ENCODE assay signal across 8 cellular contexts in the genomic region with DNA sequence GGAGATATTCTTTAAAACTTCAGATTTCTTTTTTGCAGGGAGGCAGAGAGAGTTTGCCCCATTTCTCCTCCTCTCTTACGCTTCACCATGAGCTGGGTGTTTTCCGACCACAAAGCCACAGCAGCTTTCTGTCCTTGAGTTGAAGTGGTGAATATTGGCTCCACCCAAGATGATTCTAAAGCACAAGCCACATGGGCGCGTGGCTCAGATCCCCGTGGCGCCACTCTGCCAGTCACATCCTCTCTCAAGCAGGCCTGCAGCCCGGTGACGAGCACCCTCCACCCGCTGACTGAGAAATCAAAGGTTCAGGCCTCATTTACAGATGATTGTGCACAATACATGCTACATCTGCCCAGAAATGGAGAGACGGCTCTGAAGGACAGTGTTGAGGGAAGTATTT. TPM values are rescaled to one million over a fixed set of nuclear protein-coding genes. Genes with fewer than 3 reads are reported as not detected.
DNase-seq lines count a peak whose midpoint lies in the region; ATAC-seq lines count a peak whose summit lies in the region.

No MANE protein-coding gene starts in this region.

- H3K27me3 ChIP-seq in aorta (ENCODE audit: control insufficient read depth in 1 of 2, insufficient read depth in 2 of 2, low read length in 1 of 2): no peaks in the 10 kb centered on the region

- DNase-seq in activated CD4-positive, alpha-beta T cell treated with anti-CD3 and anti-CD28 coated beads for 4 hours: peak; percentile 63 to 66
- DNase-seq in effector CD8-positive, alpha-beta T cell (lab: John Stamatoyannopoulos, UW): peak; percentile 44
- peak; percentile 10 for DNase-seq in stimulated activated naive B cell treated with anti-CD40 and anti-IgM and Interleukin-4, amounts not matched to agents 10 μg/mL and 1 μg/mL and 100 μg/mL, for 72 hours
- DNase-seq in DMS79 treated with DMSO at 0.1 percent for 48 hours (lab: John Stamatoyannopoulos, UW): no peak
- DNase-seq in NCI-H1105 treated with DMSO at 0.1 percent for 48 hours (lab: John Stamatoyannopoulos, UW): no peak
- no peak for DNase-seq in aorta
- DNase-seq in NCI-H2029 treated with DMSO at 0.1 percent for 48 hours (lab: John Stamatoyannopoulos, UW): no peak

- H3K9me3 ChIP-seq in aorta (ENCODE audit: control insufficient read depth, low read length): no peaks in the 10 kb centered on the region

- H3K36me3 ChIP-seq in aorta (ENCODE audit: control insufficient read depth in 1 of 2, insufficient read depth in 2 of 2, low read length in 1 of 2): no peaks in the 10 kb centered on the region

- WGBS in aorta, 2 donors: 90 to 95% methylated on average over 10 of the region's 10 CpGs

- no peaks in the 10 kb centered on the region for H3K4me1 ChIP-seq in aorta (ENCODE audit: control insufficient read depth in 1 of 2, insufficient read depth in 2 of 2, low read length in 2 of 2)

- ATAC-seq in HG03025 (IDR thresholded peaks at IDR 0.05; ENCODE audit: low FRiP score, unreplicated experiment): peak; percentile 61
- peak; percentile 50 to 67 for ATAC-seq in stimulated activated naive B cell treated with anti-CD40 and anti-IgM and Interleukin-4, amounts not matched to agents 10 μg/mL and 1 μg/mL and 100 μg/mL, for 72 hours (replicated peaks)
- no peak for ATAC-seq in aorta (ENCODE audit: low FRiP score)

- H3K4me3 Mint-ChIP-seq in stimulated activated naive B cell treated with anti-CD40 and anti-IgM and Interleukin-4, amounts not matched to agents 10 μg/mL and 1 μg/mL and 100 μg/mL, for 72 hours: no peak overlapping the region

- peaks cover 59 to 80% of the 10 kb centered on the region in 2 donors for H3K27me3 Mint-ChIP-seq in stimulated activated naive B cell treated with anti-CD40 and anti-IgM and Interleukin-4, amounts not matched to agents 10 μg/mL and 1 μg/mL and 100 μg/mL, for 72 hours

- H3K4me3 ChIP-seq in aorta (ENCODE audit: low read length in 2 of 2): no peak overlapping the region

- no peak overlapping the region for H3K27ac Mint-ChIP-seq in stimulated activated naive B cell treated with anti-CD40 and anti-IgM and Interleukin-4, amounts not matched to agents 10 μg/mL and 1 μg/mL and 100 μg/mL, for 72 hours

- intact Hi-C loops in aorta (cut with DNase I): no loop called here

- H3K27ac ChIP-seq in aorta (ENCODE audit: low read depth in 1 of 2, low read length in 2 of 2): no peak overlapping the region

- H3K36me3 Mint-ChIP-seq in stimulated activated naive B cell treated with anti-CD40 and anti-IgM and Interleukin-4, amounts not matched to agents 10 μg/mL and 1 μg/mL and 100 μg/mL, for 72 hours: no peaks in the 10 kb centered on the region

- peaks cover 7 to 28% of the 10 kb centered on the region in 2 donors for H3K4me1 Mint-ChIP-seq in stimulated activated naive B cell treated with anti-CD40 and anti-IgM and Interleukin-4, amounts not matched to agents 10 μg/mL and 1 μg/mL and 100 μg/mL, for 72 hours

- H3K9me3 Mint-ChIP-seq in stimulated activated naive B cell treated with anti-CD40 and anti-IgM and Interleukin-4, amounts not matched to agents 10 μg/mL and 1 μg/mL and 100 μg/mL, for 72 hours: no peaks in the 10 kb centered on the region

RNA-seq across cellular contexts. Expression of a gene that starts 27.6 kb away (rescaled TPM):
- total RNA-seq in aorta: under 1 TPM in 1 of 2 donors, not detected in 1; 0.72 TPM
- under 1 TPM in 1 of 2 donors, not detected in 1; 0.20 TPM for polyA plus RNA-seq in aorta

Comparison
In these comparisons a context has a peak if more than half of its experiments do, and no peak if none do; other contexts are left out.
1. DNase-seq: peak in activated CD4-positive, alpha-beta T cell treated with anti-CD3 and anti-CD28 coated beads for 4 hours (2 of 2), effector CD8-positive, alpha-beta T cell (single experiment) and stimulated activated naive B cell treated with anti-CD40 and anti-IgM and Interleukin-4, amounts not matched to agents 10 μg/mL and 1 μg/mL and 100 μg/mL, for 72 hours (single experiment); none in DMS79 treated with DMSO at 0.1 percent for 48 hours (single experiment), NCI-H1105 treated with DMSO at 0.1 percent for 48 hours (single experiment), aorta (0 of 2) and NCI-H2029 treated with DMSO at 0.1 percent for 48 hours (single experiment).